In the genomic region with DNA sequence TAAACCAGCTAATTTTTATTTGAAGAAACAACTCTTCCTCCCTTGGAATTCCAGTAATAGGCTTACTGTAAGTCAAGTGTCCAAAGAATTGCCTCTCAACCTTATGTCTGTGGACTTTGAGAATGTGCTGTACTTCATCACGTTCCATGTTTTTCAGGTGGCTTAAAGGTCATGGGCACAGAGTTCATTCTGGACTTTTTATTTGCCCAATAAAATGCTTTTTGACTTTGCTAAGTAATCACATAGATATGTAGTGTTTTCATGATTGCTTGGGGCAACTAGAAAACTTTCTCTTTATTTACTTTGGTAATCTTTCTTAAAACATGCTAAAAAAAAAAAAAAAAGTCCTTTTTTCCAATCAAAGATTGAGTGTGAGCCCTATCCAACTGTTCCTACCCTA, we compare ENCODE assay signal across 18 cellular contexts. TPM values are rescaled to one million over a fixed set of nuclear protein-coding genes. Genes with fewer than 3 reads are reported as not detected.
DNase-seq lines count a peak whose midpoint lies in the region; ATAC-seq and TF ChIP-seq lines count a peak whose summit lies in the region.
"Had no signal": no experiment of that assay in that cellular context is flagged by ENCODE, and none has a peak within 500 bp of the region (broad histone marks: within the 10 kb centered on the region; RNA-seq: fewer than 3 reads in every experiment).

No MANE protein-coding gene starts in this region.

- H3K56ac ChIP-seq in IMR-90 (ENCODE audit: extremely low read depth, insufficient read depth, low read length), result no peak overlapping the region; the same call in 1 of the 2 replicates

- peak overlapping the region; percentile 33; the same call in 1 of the 2 replicates for H3K14ac ChIP-seq in IMR-90 (replicated peaks; ENCODE audit: low read depth, low read length)

- no peak overlapping the region; the same call in 1 of the 2 replicates for H3K9ac ChIP-seq in IMR-90 (ENCODE audit: low read depth, low read length)

- no peaks in the 10 kb centered on the region for H4K20me1 ChIP-seq in IMR-90 (ENCODE audit: insufficient read depth, low read length)

- ATAC-seq in IMR-90 (ENCODE audit: low read depth) (no peak), left cardiac atrium (no peak)

- intact Hi-C loops in IMR-90 (cut with micrococcal nuclease), result loop anchor here (1.0 to 2.0 kb wide), 3 partner anchors 374 to 680 kb away; a partner anchor contains a TSS
- intact Hi-C loops in MCF 10A (cut with micrococcal nuclease), result loop anchor here (5.0 to 10.0 kb wide), 2 partner anchors 213 to 676 kb away; no protein-coding TSS in a partner anchor
- intact Hi-C loops in left cardiac atrium (cut with DNase I), result loop anchor here in 1 of 2 donors (5.0 to 10.0 kb wide), 4 partner anchors 86 to 676 kb away; no protein-coding TSS in a partner anchor

- CTCF ChIA-PET in IMR-90 (lab: Yijun Ruan, JAX) (interaction anchor here (0.7 to 2.8 kb wide), 8 partner anchors 27 to 672 kb away, joined by 4 to 28 read pairs (median 6); no protein-coding TSS in a partner anchor), MCF 10A (lab: Yijun Ruan, JAX) (interaction anchor here (0.6 to 5.7 kb wide), 41 partner anchors 8 to 1068 kb away, joined by 3 to 104 read pairs (median 5); a partner anchor contains a TSS)

- BruUV-seq in IMR-90 (replicated peaks; lab: Mats Ljungman, UMichigan) (no TSS peak), MCF 10A (replicated peaks; lab: Mats Ljungman, UMichigan) (no TSS peak)

- no CpG with 5 or more reads among the region's 1 CpG for WGBS in IMR-90 (ENCODE audit: extremely low coverage in 2 of 2, insufficient read length in 1 of 2), 2 experiments

- no peaks in the 10 kb centered on the region for H3K27me3 ChIP-seq in IMR-90 (ENCODE audit: control insufficient read depth, insufficient read depth, low read length)
- H3K27me3 ChIP-seq: BE2C had no signal

- DNase-seq in IMR-90 (peak; percentile 2), fibroblast of gingiva (ENCODE audit: low read depth) (peak; percentile 66), mesothelial cell of epicardium (ENCODE audit: low spot score in 2 of 2, unreplicated experiment in 2 of 2) (no peak), UCSD-AML1 (lab: John Stamatoyannopoulos, UW; ENCODE audit: unreplicated experiment) (no peak), MCF 10A (ENCODE audit: unreplicated experiment) (no peak), left cardiac atrium (no peak), NCI-H345 treated with DMSO at 0.1 percent for 48 hours (lab: John Stamatoyannopoulos, UW; ENCODE audit: unreplicated experiment) (no peak)
- DNase-seq: activated CD4-positive, alpha-beta memory T cell treated with anti-CD3 and anti-CD28 coated beads for 36 hours; activated effector memory CD4-positive, alpha-beta T cell treated with anti-CD3 and anti-CD28 coated beads, Interleukin-2, amount 50 U/mL, for 16 hours; BE2C; DND-41; T1000; trophoblast cell had no signal

- H3K9me3 ChIP-seq in IMR-90 (ENCODE audit: control insufficient read depth, insufficient read depth, low read length), result peaks cover 3% of the 10 kb centered on the region
- H3K9me3 ChIP-seq: BE2C, HAP-1, prostate gland had no signal

- peak overlapping the region; percentile 91 for H2BK120ac ChIP-seq in IMR-90 (ENCODE audit: low read depth, low read length)

- no peak overlapping the region for H3K4me3 Mint-ChIP-seq in mesothelial cell of epicardium
- H3K4me3 Mint-ChIP-seq in MCF 10A (ENCODE audit: unreplicated experiment), result no peak overlapping the region
- H3K4me3 Mint-ChIP-seq: activated CD4-positive, alpha-beta memory T cell treated with anti-CD3 and anti-CD28 coated beads for 36 hours had no signal

- no peak overlapping the region for H3K4me3 ChIP-seq in IMR-90 (ENCODE audit: insufficient read depth, low read depth, low read length)
- H3K4me3 ChIP-seq: HAP-1, prostate gland had no signal

- no peaks in the 10 kb centered on the region for H3K36me3 ChIP-seq in IMR-90 (ENCODE audit: control insufficient read depth, insufficient read depth, low read length)
- H3K36me3 ChIP-seq: BE2C, HAP-1, prostate gland had no signal

- H3K9me3 Mint-ChIP-seq in mesothelial cell of epicardium (peaks cover 14% of the 10 kb centered on the region), MCF 10A (ENCODE audit: unreplicated experiment) (peaks cover 10% of the 10 kb centered on the region)

- H3K36me3 Mint-ChIP-seq in mesothelial cell of epicardium (peaks cover 5% of the 10 kb centered on the region), MCF 10A (ENCODE audit: insufficient read depth, unreplicated experiment) (no peaks in the 10 kb centered on the region)

- H3K4me1 Mint-ChIP-seq in mesothelial cell of epicardium (peaks cover 19% of the 10 kb centered on the region), MCF 10A (ENCODE audit: insufficient read depth, unreplicated experiment) (no peaks in the 10 kb centered on the region)

- in situ Hi-C loops in IMR-90 (cut with MboI; ENCODE audit: low sequenced_read_pairs), result loop anchor here (5.0 to 25.0 kb wide), 3 partner anchors 218 to 676 kb away; no protein-coding TSS in a partner anchor

- peak overlapping the region; percentile 68; the same call in 1 of the 2 replicates for H3K4ac ChIP-seq in IMR-90 (ENCODE audit: low read depth, low read length)

- H3K27ac ChIP-seq in 22Rv1 (peak overlapping the region; percentile 45), IMR-90 (ENCODE audit: insufficient read depth, low read length) (no peak overlapping the region)
- H3K27ac ChIP-seq: prostate gland had no signal

- peak overlapping the region; percentile 87; the same call in 1 of the 2 replicates for H3K18ac ChIP-seq in IMR-90 (ENCODE audit: low read depth, low read length)

- H4K91ac ChIP-seq in IMR-90 (ENCODE audit: insufficient read depth, low read depth, low read length), result no peak overlapping the region

- POLR2A ChIA-PET in IMR-90 (lab: Charles Lee; ENCODE audit: unreplicated experiment) (no interaction called here), MCF 10A (lab: Yijun Ruan, JAX) (interaction anchor here (0.6 to 3.4 kb wide), 7 partner anchors 88 to 244 kb away, joined by 3 to 18 read pairs (median 4); a partner anchor contains a TSS)

- TF ChIP-seq CTCF in 22Rv1 (IDR thresholded peaks at IDR 0.05) (no peak), IMR-90 (conservative IDR thresholded peaks at IDR 0.05; ENCODE audit: low read depth, low read length) (no peak), mesothelial cell of epicardium (IDR thresholded peaks at IDR 0.05; ENCODE audit: unreplicated experiment) (no peak), MCF 10A (IDR thresholded peaks at IDR 0.05; ENCODE audit: unreplicated experiment) (no peak)

- no peak for TF ChIP-seq POLR2A in IMR-90 (IDR thresholded peaks at IDR 0.05; ENCODE audit: low read depth, low read length)

- TF ChIP-seq RAD21 in IMR-90 (IDR thresholded peaks at IDR 0.05; ENCODE audit: low read length), result no peak

- peaks cover 6% of the 10 kb centered on the region for H3K4me1 ChIP-seq in IMR-90 (ENCODE audit: control insufficient read depth, insufficient read depth, low read length)
- H3K4me1 ChIP-seq: BE2C, HAP-1, prostate gland had no signal

- H3K23ac ChIP-seq in IMR-90 (ENCODE audit: low read depth, low read length), result peak overlapping the region; percentile 91; the same call in 1 of the 2 replicates

- H2AK5ac ChIP-seq in IMR-90 (ENCODE audit: low read depth, low read length), result peak overlapping the region; percentile 91; the same call in 1 of the 2 replicates

- H4K8ac ChIP-seq in IMR-90 (ENCODE audit: low read depth in 2 of 2, low read length in 2 of 2), result no peak overlapping the region

- dilution Hi-C loops in IMR-90 (cut with HindIII; ENCODE audit: low sequenced_read_pairs, unreplicated experiment), result no loop called here

- H3K9me1 ChIP-seq in IMR-90 (ENCODE audit: insufficient read depth, low read length), result peaks cover 2% of the 10 kb centered on the region; the same call in 1 of the 2 replicates

- H2BK15ac ChIP-seq in IMR-90 (ENCODE audit: low read depth, low read length), result peak overlapping the region; percentile 78; the same call in 1 of the 3 replicates

- no peak overlapping the region for H2AK9ac ChIP-seq in IMR-90 (replicated peaks; ENCODE audit: low read depth, low read length, poor library complexity)

- H3K4me2 ChIP-seq in IMR-90 (ENCODE audit: low read depth, low read length), result no peak overlapping the region

- H3K79me1 ChIP-seq in IMR-90 (ENCODE audit: low read depth in 1 of 2, low read length in 2 of 2), result no peaks in the 10 kb centered on the region

- H3K27ac Mint-ChIP-seq in mesothelial cell of epicardium (peak overlapping the region; percentile 47), MCF 10A (ENCODE audit: low read depth, unreplicated experiment) (no peak overlapping the region)
- H3K27ac Mint-ChIP-seq: activated CD4-positive, alpha-beta memory T cell treated with anti-CD3 and anti-CD28 coated beads for 36 hours; IgD-negative memory B cell had no signal

- H3K27me3 Mint-ChIP-seq in mesothelial cell of epicardium (ENCODE audit: low read depth), result no peaks in the 10 kb centered on the region
- H3K27me3 Mint-ChIP-seq in MCF 10A (ENCODE audit: insufficient read depth, unreplicated experiment), result no peaks in the 10 kb centered on the region
- H3K27me3 Mint-ChIP-seq: activated CD4-positive, alpha-beta memory T cell treated with anti-CD3 and anti-CD28 coated beads for 36 hours; IgD-negative memory B cell had no signal

- peak overlapping the region; percentile 46 for H2BK5ac ChIP-seq in IMR-90 (ENCODE audit: low read depth, low read length, poor library complexity, severe bottlenecking)

- peak overlapping the region; percentile 92 for H2BK20ac ChIP-seq in IMR-90 (ENCODE audit: low read depth, low read length)

- peak overlapping the region; percentile 4; the same call in 1 of the 2 replicates for H4K5ac ChIP-seq in IMR-90 (ENCODE audit: low read depth, low read length)

- no peak overlapping the region for H2AFZ ChIP-seq in IMR-90 (replicated peaks; ENCODE audit: low read length, poor library complexity)

TF ChIP-seq in IMR-90, 13 proteins besides CTCF, POLR2A, EP300 and RAD21 (continues in another document):
- no peak for TF ChIP-seq SMC3 (IDR thresholded peaks at IDR 0.05; ENCODE audit: low read depth, low read length)
- no peak for TF ChIP-seq BHLHE40 (IDR thresholded peaks at IDR 0.05; ENCODE audit: low read depth, low read length)
- no peak for TF ChIP-seq CHD1 (IDR thresholded peaks at IDR 0.05; ENCODE audit: low read depth, low read length)
- TF ChIP-seq RFX5 (IDR thresholded peaks at IDR 0.05; ENCODE audit: low read depth, low read length), result no peak
- TF ChIP-seq CEBPB (IDR thresholded peaks at IDR 0.05; ENCODE audit: low read depth, low read length), result no peak
- no peak for TF ChIP-seq MXI1 (IDR thresholded peaks at IDR 0.05; ENCODE audit: borderline replicate concordance, low read depth, low read length)
- no peak for TF ChIP-seq NFE2L2 (IDR thresholded peaks at IDR 0.05; ENCODE audit: low read depth, low read length)
- TF ChIP-seq RCOR1 (IDR thresholded peaks at IDR 0.05; ENCODE audit: insufficient replicate concordance, low read length), result no peak
- TF ChIP-seq MAFK (IDR thresholded peaks at IDR 0.05; ENCODE audit: low read depth, low read length), result no peak

RNA-seq across cellular contexts. Expression of a gene that starts 10.4 kb away (rescaled TPM):
- total RNA-seq in IMR-90 (2012; rRNA removed) (0.28 and 0.36 TPM in 2 replicates), mesothelial cell of epicardium (0.63 to 0.86 TPM (median 0.71 TPM) in 3 replicates), MCF 10A (2022) (0.91 and 0.98 TPM in 2 replicates), left cardiac atrium (under 1 TPM; 0.44 to 0.50 TPM)
- 0.16 and 0.22 TPM in 2 replicates for polyA plus RNA-seq in IMR-90 (2012; rRNA removed)
- 0.04 and 0.15 TPM in 2 replicates for polyA plus RNA-seq in IMR-90 (2012; cell fraction: cytosol; rRNA removed)
- polyA plus RNA-seq in IMR-90 (2012; cell fraction: nucleus; rRNA removed; ENCODE audit: low replicate concordance), result 0.02 and 0.26 TPM in 2 replicates
- total RNA-seq: OCI-LY7 had no signal

Comparison
In these comparisons a context has a peak if more than half of its experiments do, and no peak if none do; other contexts are left out.
1. DNase-seq: peak in IMR-90 (single experiment) and fibroblast of gingiva (single experiment); none in mesothelial cell of epicardium (0 of 2), UCSD-AML1 (single experiment), MCF 10A (single experiment), left cardiac atrium (single experiment) and NCI-H345 treated with DMSO at 0.1 percent for 48 hours (single experiment).